Comparison of ENCODE assay signal across 9 cellular contexts in genomic region chr19:54211214-54211613, GRCh38. TPM values are rescaled to one million over a fixed set of nuclear protein-coding genes. Genes with fewer than 3 reads are reported as not detected.
DNase-seq lines count a peak whose midpoint lies in the region; ATAC-seq and TF ChIP-seq lines count a peak whose summit lies in the region.
"Had no signal": no experiment of that assay in that cellular context is flagged by ENCODE, and none has a peak within 500 bp of the region (broad histone marks: within the 10 kb centered on the region; RNA-seq: fewer than 3 reads in every experiment).

No MANE protein-coding gene starts in this region.

- no peak overlapping the region for H3K4me3 Mint-ChIP-seq in activated B cell treated with CpG ODN at 0.5 μM for 24 hours

- TF ChIP-seq CTCF in activated B cell treated with CpG ODN at 0.5 μM for 24 hours (IDR thresholded peaks at IDR 0.05) (no peak), fibroblast of villous mesenchyme (IDR thresholded peaks at IDR 0.05; ENCODE audit: insufficient read depth, low read depth, low read length) (no peak), gastrocnemius medialis (IDR thresholded peaks at IDR 0.05 in 4 of 5, conservative IDR thresholded peaks at IDR 0.05 in 1 of 5) (no peak)

- H3K36me3 ChIP-seq in H7 (replicated peaks; ENCODE audit: control insufficient read depth, insufficient read depth, low read length) (peaks cover 14% of the 10 kb centered on the region), gastrocnemius medialis (peaks cover 0 to 22% of the 10 kb centered on the region in 2 donors)

- H3K27ac Mint-ChIP-seq in activated B cell treated with CpG ODN at 0.5 μM for 24 hours: peak overlapping the region; percentile 32

- H3K27me3 Mint-ChIP-seq in activated B cell treated with CpG ODN at 0.5 μM for 24 hours: no peaks in the 10 kb centered on the region

- in situ Hi-C loops in gastrocnemius medialis (cut with MboI; ENCODE audit: low sequenced_read_pairs in 4 of 4): no loop called here

- H3K27me3 ChIP-seq in H7 (ENCODE audit: control insufficient read depth, insufficient read depth, low read length): no peaks in the 10 kb centered on the region
- H3K27me3 ChIP-seq in gastrocnemius medialis: no peaks in the 10 kb centered on the region

- POLR2A ChIA-PET in activated B cell treated with CpG ODN at 0.5 μM for 24 hours (lab: Charles Lee): interaction anchor here (1.0 to 3.6 kb wide), 5 partner anchors 10 to 74 kb away, joined by 4 to 26 read pairs (median 8); partner anchors contain the start of genes CNOT3, LENG1, MBOAT7 and RPS9

- H3K27ac ChIP-seq in gastrocnemius medialis: peak overlapping the region in 3 of 4 donors; percentile 74 to 95 (median 95)

- H3K36me3 Mint-ChIP-seq in activated B cell treated with CpG ODN at 0.5 μM for 24 hours (ENCODE audit: low read depth): peaks cover 48% of the 10 kb centered on the region

- H3K4me3 ChIP-seq in H7 (ENCODE audit: insufficient read depth, low read depth, low read length) (no peak overlapping the region), fibroblast of villous mesenchyme (ENCODE audit: low read depth, low read length) (peak overlapping the region; percentile 23), gastrocnemius medialis (no peak overlapping the region)

- CTCF ChIA-PET in activated B cell treated with CpG ODN at 0.5 μM for 24 hours (lab: Charles Lee): interaction anchor here (1.1 kb wide), 1 partner anchor 55 kb away, joined by 3 read pairs; no protein-coding TSS in a partner anchor

- H3K9me3 Mint-ChIP-seq in activated B cell treated with CpG ODN at 0.5 μM for 24 hours: no peaks in the 10 kb centered on the region

- H3K4me1 Mint-ChIP-seq in activated B cell treated with CpG ODN at 0.5 μM for 24 hours: peaks cover 50% of the 10 kb centered on the region

- H3K9me3 ChIP-seq in gastrocnemius medialis: no peaks in the 10 kb centered on the region

- DNase-seq in H7 (peak; percentile 62), activated B cell treated with CpG ODN at 0.5 μM for 24 hours (no peak), fibroblast of villous mesenchyme (ENCODE audit: low read depth) (no peak), gastrocnemius medialis (no peak), CD1c-positive myeloid dendritic cell (ENCODE audit: extremely low spot score) (no peak), NCI-H524 treated with DMSO at 0.1 percent for 48 hours (lab: John Stamatoyannopoulos, UW) (no peak)
- DNase-seq in stimulated activated CD4-positive, alpha-beta T cell treated with anti-CD3 and anti-CD28 coated beads, Interleukin-2, amount 100 ng/mL, for 24 hours: no peak

- H3K4me1 ChIP-seq in gastrocnemius medialis: peaks cover 29 to 41% of the 10 kb centered on the region in 2 donors

- intact Hi-C loops in activated B cell treated with CpG ODN at 0.5 μM for 24 hours (cut with micrococcal nuclease): no loop called here
- intact Hi-C loops in gastrocnemius medialis (cut with DNase I; ENCODE audit: low total_unique reads): no loop called here

- ATAC-seq in activated B cell treated with CpG ODN at 0.5 μM for 24 hours (ENCODE audit: low read depth): no peak
- ATAC-seq in gastrocnemius medialis: no peak
- no peak for ATAC-seq in GM18505 (IDR thresholded peaks at IDR 0.05; ENCODE audit: unreplicated experiment)

- TF ChIP-seq POLR2A in gastrocnemius medialis (IDR thresholded peaks at IDR 0.05) (no peak), GM18505 (IDR thresholded peaks at IDR 0.05; ENCODE audit: borderline replicate concordance, extremely low read depth, insufficient read depth, insufficient read length) (no peak)

RNA-seq across cellular contexts. Expression of gene RPS9, which starts 10.6 kb away (rescaled TPM):
- 3,283 and 3,663 TPM in 2 replicates for total RNA-seq in H7 (2014; rRNA removed; shearing (Covaris generic))
- total RNA-seq in activated B cell treated with CpG ODN at 0.5 μM for 24 hours (1,946 and 2,185 TPM in 2 replicates), fibroblast of villous mesenchyme (985 and 1,373 TPM in 2 replicates), gastrocnemius medialis (1,000 to 10,000 TPM; 1,002 to 1,381 (median 1,253) TPM)

RNA-seq across cellular contexts. Expression of gene LILRB3, which starts 11.6 kb away (rescaled TPM):
- total RNA-seq in H7 (2014; rRNA removed; shearing (Covaris generic)): not detected in 2 replicates
- total RNA-seq in activated B cell treated with CpG ODN at 0.5 μM for 24 hours (0.37 and 1.1 TPM in 2 replicates), fibroblast of villous mesenchyme (not detected in 2 replicates), gastrocnemius medialis (1 to 10 TPM in 2 of 4 donors, under 1 TPM in 1, not detected in 1; 0.51 to 7.1 (median 3.6) TPM)
- total RNA-seq: glomerular endothelial cell had no signal

RNA-seq across cellular contexts. Expression of gene TSEN34, which starts 20.1 kb away (rescaled TPM):
- total RNA-seq in H7 (2014; rRNA removed; shearing (Covaris generic)): 76.9 and 87.8 TPM in 2 replicates
- total RNA-seq in activated B cell treated with CpG ODN at 0.5 μM for 24 hours: 15.0 and 19.4 TPM in 2 replicates
- total RNA-seq in fibroblast of villous mesenchyme: 82.5 and 83.8 TPM in 2 replicates
- 10 to 100 TPM; 40.9 to 48.9 (median 43.9) TPM for total RNA-seq in gastrocnemius medialis

RNA-seq across cellular contexts. Expression of gene MBOAT7, which starts 21.8 kb away (rescaled TPM):
- 76.6 and 88.1 TPM in 2 replicates for total RNA-seq in H7 (2014; rRNA removed; shearing (Covaris generic))
- 15.2 and 21.4 TPM in 2 replicates for total RNA-seq in activated B cell treated with CpG ODN at 0.5 μM for 24 hours
- 60.2 and 73.4 TPM in 2 replicates for total RNA-seq in fibroblast of villous mesenchyme
- 10 to 100 TPM; 11.6 to 36.4 (median 19.3) TPM for total RNA-seq in gastrocnemius medialis

RNA-seq across cellular contexts. Expression of gene LILRA6, which starts 31.4 kb away (rescaled TPM):
- not detected in 2 replicates for total RNA-seq in H7 (2014; rRNA removed; shearing (Covaris generic))
- not detected in 2 replicates for total RNA-seq in activated B cell treated with CpG ODN at 0.5 μM for 24 hours
- total RNA-seq in fibroblast of villous mesenchyme: not detected in 2 replicates
- 1 to 10 TPM in 1 of 4 donors, under 1 TPM in 2, not detected in 1; 0.19 to 1.1 (median 0.52) TPM for total RNA-seq in gastrocnemius medialis
- total RNA-seq: glomerular endothelial cell had no signal
